ENCODE assay signal across 1 cellular context in the genomic region with DNA sequence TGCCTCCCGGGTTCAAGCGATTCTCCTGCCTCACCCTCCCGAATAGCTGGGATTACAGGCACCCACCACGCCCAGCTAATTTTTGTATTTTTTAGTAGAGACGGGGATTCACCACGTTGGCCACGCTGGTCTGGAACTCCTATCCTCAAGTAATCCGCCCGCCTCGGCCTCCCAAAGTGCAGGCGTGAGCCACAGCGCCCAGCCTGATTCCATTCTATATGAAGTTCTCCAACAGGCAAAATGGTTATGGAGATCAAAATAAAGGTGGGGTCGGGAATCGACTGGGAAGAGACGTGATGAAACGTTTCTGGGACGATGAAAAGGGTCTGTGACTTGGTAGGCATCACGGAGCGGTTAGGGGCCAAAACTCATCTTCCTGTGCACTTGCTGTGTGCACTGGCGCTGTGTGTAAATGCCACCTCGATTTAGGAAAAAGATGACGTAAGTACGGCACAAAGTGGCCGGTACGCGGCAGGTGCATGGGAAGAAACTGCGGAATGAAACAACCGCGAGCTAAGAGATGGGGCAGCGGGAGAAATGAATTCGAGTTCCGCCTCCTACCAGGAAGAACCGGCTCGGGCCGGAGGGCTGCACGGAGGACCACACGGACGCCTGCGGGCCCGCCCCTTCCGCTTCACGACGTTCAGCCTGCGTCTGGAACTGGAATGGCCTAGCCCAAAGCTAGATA.
A peak's percentile ranks its signal among the peaks of the same experiment; 100 is the strongest.
TF ChIP-seq lines count a peak whose summit lies in the region.

No MANE protein-coding gene starts in this region.

TF ChIP-seq in K562, 482 proteins besides CTCF, POLR2A, EP300 and RAD21 (continued from another document and continues in another):
- TF ChIP-seq, protein P1, sequence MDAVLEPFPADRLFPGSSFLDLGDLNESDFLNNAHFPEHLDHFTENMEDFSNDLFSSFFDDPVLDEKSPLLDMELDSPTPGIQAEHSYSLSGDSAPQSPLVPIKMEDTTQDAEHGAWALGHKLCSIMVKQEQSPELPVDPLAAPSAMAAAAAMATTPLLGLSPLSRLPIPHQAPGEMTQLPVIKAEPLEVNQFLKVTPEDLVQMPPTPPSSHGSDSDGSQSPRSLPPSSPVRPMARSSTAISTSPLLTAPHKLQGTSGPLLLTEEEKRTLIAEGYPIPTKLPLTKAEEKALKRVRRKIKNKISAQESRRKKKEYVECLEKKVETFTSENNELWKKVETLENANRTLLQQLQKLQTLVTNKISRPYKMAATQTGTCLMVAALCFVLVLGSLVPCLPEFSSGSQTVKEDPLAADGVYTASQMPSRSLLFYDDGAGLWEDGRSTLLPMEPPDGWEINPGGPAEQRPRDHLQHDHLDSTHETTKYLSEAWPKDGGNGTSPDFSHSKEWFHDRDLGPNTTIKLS (IDR thresholded peaks at IDR 0.05; ENCODE audit: borderline replicate concordance, low read depth), result no peak; the same call in 1 of the 2 replicates
- TF ChIP-seq IRF2 (CRISPR knock-in tag; IDR thresholded peaks at IDR 0.05) (no peak), JUN (IDR thresholded peaks at IDR 0.05; ENCODE audit: borderline replicate concordance, low read depth, low read length) (peak; percentile 34; the same call in 1 of the 2 replicates), JUN (CRISPR knock-in tag; IDR thresholded peaks at IDR 0.05; ENCODE audit: borderline replicate concordance) (peak; percentile 86; the same call in 1 of the 2 replicates), ARID2 (IDR thresholded peaks at IDR 0.05) (no peak), ZNF263 (CRISPR knock-in tag; IDR thresholded peaks at IDR 0.05; ENCODE audit: borderline replicate concordance) (no peak; the same call in 1 of the 2 replicates), HMGN3 (IDR thresholded peaks at IDR 0.05; ENCODE audit: borderline replicate concordance, extremely low read depth, insufficient read length, low read depth, low read length) (peak; percentile 63), RBBP5 (IDR thresholded peaks at IDR 0.05; ENCODE audit: borderline replicate concordance, insufficient read depth, low read length, poor library complexity, severe bottlenecking) (peak; percentile 48), E2F3 (CRISPR knock-in tag; IDR thresholded peaks at IDR 0.05) (no peak), SP1 (CRISPR knock-in tag; IDR thresholded peaks at IDR 0.05) (peak; percentile 81), TEAD4 (IDR thresholded peaks at IDR 0.05; ENCODE audit: low read length) (no peak), TEAD4 (CRISPR knock-in tag; IDR thresholded peaks at IDR 0.05; ENCODE audit: borderline replicate concordance) (0 out of 2 replicates have a peak, but pooled peaks have one; percentile 29), KDM1A (IDR thresholded peaks at IDR 0.05) (no peak; a peak in 1 of 4 replicates), KHSRP (IDR thresholded peaks at IDR 0.05) (no peak), CCNT2 (IDR thresholded peaks at IDR 0.05; ENCODE audit: borderline replicate concordance, extremely low read depth, insufficient read length, low read depth, low read length) (peak; percentile 45), NEUROD1 (IDR thresholded peaks at IDR 0.05; ENCODE audit: borderline replicate concordance, low read depth, low read length, partially characterized antibody) (no peak), ZNF274 (IDR thresholded peaks at IDR 0.05; ENCODE audit: borderline replicate concordance, low read depth, low read length) (no peak), KDM5B (IDR thresholded peaks at IDR 0.05; ENCODE audit: insufficient replicate concordance, low read depth, low read length) (no peak), ZNF778 (CRISPR knock-in tag; IDR thresholded peaks at IDR 0.05) (no peak), ADNP (tag; IDR thresholded peaks at IDR 0.05) (no peak), L3MBTL2 (IDR thresholded peaks at IDR 0.05) (peak; percentile 72), ZSCAN32 (CRISPR knock-in tag; IDR thresholded peaks at IDR 0.05) (no peak), PRPF4 (IDR thresholded peaks at IDR 0.05; ENCODE audit: insufficient read depth, low read depth, low read length, poor library complexity, severe bottlenecking) (no peak), SMARCA4 (IDR thresholded peaks at IDR 0.05) (peak; percentile 41; the same call in 1 of the 2 replicates), HNRNPL (IDR thresholded peaks at IDR 0.05; ENCODE audit: low read depth, low read length) (no peak), JUND (IDR thresholded peaks at IDR 0.05; ENCODE audit: borderline replicate concordance, low read depth, low read length) (no peak), JUND (tag; IDR thresholded peaks at IDR 0.05; ENCODE audit: borderline replicate concordance, low read depth, low read length) (no peak), ZNF77 (CRISPR knock-in tag; IDR thresholded peaks at IDR 0.05) (no peak), ARID1B (IDR thresholded peaks at IDR 0.05) (no peak), ZNF347 (CRISPR knock-in tag; IDR thresholded peaks at IDR 0.05; ENCODE audit: low read depth) (no peak), ZNF57 (CRISPR knock-in tag; IDR thresholded peaks at IDR 0.05) (no peak), MAZ (CRISPR knock-in tag; conservative IDR thresholded peaks at IDR 0.05 in 1 of 2, IDR thresholded peaks at IDR 0.05 in 1 of 2) (peak in 1 of 2 experiments; percentile 6; a peak in 1 of 4 replicates), GTF2E2 (tag; IDR thresholded peaks at IDR 0.05) (no peak), SRSF7 (optimal IDR thresholded peaks at IDR 0.05; ENCODE audit: low read depth, low read length) (no peak), NFE2 (IDR thresholded peaks at IDR 0.05; ENCODE audit: low read depth) (no peak), MTA1 (IDR thresholded peaks at IDR 0.05; ENCODE audit: borderline replicate concordance) (no peak)
- TF ChIP-seq, protein P2, sequence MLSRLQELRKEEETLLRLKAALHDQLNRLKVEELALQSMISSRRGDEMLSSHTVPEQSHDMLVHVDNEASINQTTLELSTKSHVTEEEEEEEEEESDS (CRISPR knock-in tag; IDR thresholded peaks at IDR 0.05), result no peak
- TF ChIP-seq, protein P3, sequence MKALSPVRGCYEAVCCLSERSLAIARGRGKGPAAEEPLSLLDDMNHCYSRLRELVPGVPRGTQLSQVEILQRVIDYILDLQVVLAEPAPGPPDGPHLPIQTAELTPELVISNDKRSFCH (CRISPR knock-in tag; IDR thresholded peaks at IDR 0.05), result no peak
- TF ChIP-seq, protein P3 (tag; IDR thresholded peaks at IDR 0.05), result no peak
- TF ChIP-seq, protein P4, sequence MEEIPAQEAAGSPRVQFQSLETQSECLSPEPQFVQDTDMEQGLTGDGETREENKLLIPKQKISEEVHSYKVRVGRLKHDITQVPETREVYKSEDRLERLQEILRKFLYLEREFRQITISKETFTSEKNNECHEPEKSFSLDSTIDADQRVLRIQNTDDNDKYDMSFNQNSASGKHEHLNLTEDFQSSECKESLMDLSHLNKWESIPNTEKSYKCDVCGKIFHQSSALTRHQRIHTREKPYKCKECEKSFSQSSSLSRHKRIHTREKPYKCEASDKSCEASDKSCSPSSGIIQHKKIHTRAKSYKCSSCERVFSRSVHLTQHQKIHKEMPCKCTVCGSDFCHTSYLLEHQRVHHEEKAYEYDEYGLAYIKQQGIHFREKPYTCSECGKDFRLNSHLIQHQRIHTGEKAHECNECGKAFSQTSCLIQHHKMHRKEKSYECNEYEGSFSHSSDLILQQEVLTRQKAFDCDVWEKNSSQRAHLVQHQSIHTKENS (CRISPR knock-in tag; IDR thresholded peaks at IDR 0.05), result no peak
- TF ChIP-seq, protein P5, sequence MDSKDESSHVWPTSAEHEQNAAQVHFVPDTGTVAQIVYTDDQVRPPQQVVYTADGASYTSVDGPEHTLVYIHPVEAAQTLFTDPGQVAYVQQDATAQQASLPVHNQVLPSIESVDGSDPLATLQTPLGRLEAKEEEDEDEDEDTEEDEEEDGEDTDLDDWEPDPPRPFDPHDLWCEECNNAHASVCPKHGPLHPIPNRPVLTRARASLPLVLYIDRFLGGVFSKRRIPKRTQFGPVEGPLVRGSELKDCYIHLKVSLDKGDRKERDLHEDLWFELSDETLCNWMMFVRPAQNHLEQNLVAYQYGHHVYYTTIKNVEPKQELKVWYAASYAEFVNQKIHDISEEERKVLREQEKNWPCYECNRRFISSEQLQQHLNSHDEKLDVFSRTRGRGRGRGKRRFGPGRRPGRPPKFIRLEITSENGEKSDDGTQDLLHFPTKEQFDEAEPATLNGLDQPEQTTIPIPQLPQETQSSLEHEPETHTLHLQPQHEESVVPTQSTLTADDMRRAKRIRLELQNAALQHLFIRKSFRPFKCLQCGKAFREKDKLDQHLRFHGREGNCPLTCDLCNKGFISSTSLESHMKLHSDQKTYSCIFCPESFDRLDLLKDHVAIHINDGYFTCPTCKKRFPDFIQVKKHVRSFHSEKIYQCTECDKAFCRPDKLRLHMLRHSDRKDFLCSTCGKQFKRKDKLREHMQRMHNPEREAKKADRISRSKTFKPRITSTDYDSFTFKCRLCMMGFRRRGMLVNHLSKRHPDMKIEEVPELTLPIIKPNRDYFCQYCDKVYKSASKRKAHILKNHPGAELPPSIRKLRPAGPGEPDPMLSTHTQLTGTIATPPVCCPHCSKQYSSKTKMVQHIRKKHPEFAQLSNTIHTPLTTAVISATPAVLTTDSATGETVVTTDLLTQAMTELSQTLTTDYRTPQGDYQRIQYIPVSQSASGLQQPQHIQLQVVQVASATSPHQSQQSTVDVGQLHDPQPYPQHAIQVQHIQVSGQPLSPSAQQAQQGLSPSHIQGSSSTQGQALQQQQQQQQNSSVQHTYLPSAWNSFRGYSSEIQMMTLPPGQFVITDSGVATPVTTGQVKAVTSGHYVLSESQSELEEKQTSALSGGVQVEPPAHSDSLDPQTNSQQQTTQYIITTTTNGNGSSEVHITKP (IDR thresholded peaks at IDR 0.05; ENCODE audit: partially characterized antibody), result no peak
- TF ChIP-seq, protein P6, sequence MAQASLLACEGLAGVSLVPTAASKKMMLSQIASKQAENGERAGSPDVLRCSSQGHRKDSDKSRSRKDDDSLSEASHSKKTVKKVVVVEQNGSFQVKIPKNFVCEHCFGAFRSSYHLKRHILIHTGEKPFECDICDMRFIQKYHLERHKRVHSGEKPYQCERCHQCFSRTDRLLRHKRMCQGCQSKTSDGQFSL (CRISPR knock-in tag; IDR thresholded peaks at IDR 0.05), result no peak
- TF ChIP-seq, protein P6 (tag; IDR thresholded peaks at IDR 0.05), result no peak
- TF ChIP-seq, protein P7, sequence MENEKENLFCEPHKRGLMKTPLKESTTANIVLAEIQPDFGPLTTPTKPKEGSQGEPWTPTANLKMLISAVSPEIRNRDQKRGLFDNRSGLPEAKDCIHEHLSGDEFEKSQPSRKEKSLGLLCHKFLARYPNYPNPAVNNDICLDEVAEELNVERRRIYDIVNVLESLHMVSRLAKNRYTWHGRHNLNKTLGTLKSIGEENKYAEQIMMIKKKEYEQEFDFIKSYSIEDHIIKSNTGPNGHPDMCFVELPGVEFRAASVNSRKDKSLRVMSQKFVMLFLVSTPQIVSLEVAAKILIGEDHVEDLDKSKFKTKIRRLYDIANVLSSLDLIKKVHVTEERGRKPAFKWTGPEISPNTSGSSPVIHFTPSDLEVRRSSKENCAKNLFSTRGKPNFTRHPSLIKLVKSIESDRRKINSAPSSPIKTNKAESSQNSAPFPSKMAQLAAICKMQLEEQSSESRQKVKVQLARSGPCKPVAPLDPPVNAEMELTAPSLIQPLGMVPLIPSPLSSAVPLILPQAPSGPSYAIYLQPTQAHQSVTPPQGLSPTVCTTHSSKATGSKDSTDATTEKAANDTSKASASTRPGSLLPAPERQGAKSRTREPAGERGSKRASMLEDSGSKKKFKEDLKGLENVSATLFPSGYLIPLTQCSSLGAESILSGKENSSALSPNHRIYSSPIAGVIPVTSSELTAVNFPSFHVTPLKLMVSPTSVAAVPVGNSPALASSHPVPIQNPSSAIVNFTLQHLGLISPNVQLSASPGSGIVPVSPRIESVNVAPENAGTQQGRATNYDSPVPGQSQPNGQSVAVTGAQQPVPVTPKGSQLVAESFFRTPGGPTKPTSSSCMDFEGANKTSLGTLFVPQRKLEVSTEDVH (IDR thresholded peaks at IDR 0.05; ENCODE audit: low read depth, partially characterized antibody), result no peak
- TF ChIP-seq, protein P8, sequence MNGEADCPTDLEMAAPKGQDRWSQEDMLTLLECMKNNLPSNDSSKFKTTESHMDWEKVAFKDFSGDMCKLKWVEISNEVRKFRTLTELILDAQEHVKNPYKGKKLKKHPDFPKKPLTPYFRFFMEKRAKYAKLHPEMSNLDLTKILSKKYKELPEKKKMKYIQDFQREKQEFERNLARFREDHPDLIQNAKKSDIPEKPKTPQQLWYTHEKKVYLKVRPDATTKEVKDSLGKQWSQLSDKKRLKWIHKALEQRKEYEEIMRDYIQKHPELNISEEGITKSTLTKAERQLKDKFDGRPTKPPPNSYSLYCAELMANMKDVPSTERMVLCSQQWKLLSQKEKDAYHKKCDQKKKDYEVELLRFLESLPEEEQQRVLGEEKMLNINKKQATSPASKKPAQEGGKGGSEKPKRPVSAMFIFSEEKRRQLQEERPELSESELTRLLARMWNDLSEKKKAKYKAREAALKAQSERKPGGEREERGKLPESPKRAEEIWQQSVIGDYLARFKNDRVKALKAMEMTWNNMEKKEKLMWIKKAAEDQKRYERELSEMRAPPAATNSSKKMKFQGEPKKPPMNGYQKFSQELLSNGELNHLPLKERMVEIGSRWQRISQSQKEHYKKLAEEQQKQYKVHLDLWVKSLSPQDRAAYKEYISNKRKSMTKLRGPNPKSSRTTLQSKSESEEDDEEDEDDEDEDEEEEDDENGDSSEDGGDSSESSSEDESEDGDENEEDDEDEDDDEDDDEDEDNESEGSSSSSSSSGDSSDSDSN (IDR thresholded peaks at IDR 0.05; ENCODE audit: borderline replicate concordance in 1 of 2, low read depth in 2 of 2, low read length in 2 of 2), result peak in 1 of 2 experiments; percentile 81; a peak in 1 of 4 replicates
- TF ChIP-seq, protein P9, sequence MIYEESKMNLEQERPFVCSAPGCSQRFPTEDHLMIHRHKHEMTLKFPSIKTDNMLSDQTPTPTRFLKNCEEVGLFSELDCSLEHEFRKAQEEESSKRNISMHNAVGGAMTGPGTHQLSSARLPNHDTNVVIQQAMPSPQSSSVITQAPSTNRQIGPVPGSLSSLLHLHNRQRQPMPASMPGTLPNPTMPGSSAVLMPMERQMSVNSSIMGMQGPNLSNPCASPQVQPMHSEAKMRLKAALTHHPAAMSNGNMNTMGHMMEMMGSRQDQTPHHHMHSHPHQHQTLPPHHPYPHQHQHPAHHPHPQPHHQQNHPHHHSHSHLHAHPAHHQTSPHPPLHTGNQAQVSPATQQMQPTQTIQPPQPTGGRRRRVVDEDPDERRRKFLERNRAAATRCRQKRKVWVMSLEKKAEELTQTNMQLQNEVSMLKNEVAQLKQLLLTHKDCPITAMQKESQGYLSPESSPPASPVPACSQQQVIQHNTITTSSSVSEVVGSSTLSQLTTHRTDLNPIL (CRISPR knock-in tag; IDR thresholded peaks at IDR 0.05), result no peak
- TF ChIP-seq, protein P10, sequence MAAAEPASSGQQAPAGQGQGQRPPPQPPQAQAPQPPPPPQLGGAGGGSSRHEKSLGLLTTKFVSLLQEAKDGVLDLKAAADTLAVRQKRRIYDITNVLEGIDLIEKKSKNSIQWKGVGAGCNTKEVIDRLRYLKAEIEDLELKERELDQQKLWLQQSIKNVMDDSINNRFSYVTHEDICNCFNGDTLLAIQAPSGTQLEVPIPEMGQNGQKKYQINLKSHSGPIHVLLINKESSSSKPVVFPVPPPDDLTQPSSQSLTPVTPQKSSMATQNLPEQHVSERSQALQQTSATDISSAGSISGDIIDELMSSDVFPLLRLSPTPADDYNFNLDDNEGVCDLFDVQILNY (CRISPR knock-in tag; IDR thresholded peaks at IDR 0.05), result 0 out of 2 replicates have a peak, but pooled peaks have one; percentile 74
